12 cellular contexts compared by ENCODE assay signal in genomic region chr6:111850288-111850937, GRCh38.
DNase-seq lines count a peak whose midpoint lies in the region; ATAC-seq and TF ChIP-seq lines count a peak whose summit lies in the region.
"Had no signal": no experiment of that assay in that cellular context is flagged by ENCODE, and none has a peak within 500 bp of the region (broad histone marks: within the 10 kb centered on the region; RNA-seq: fewer than 3 reads in every experiment).

No MANE protein-coding gene starts in this region.

- no peak for TF ChIP-seq CTCF in C4-2B (conservative IDR thresholded peaks at IDR 0.05)

- ATAC-seq in GM19043 (IDR thresholded peaks at IDR 0.05; ENCODE audit: low read depth, unreplicated experiment) (peak; percentile 45), HG03469 (IDR thresholded peaks at IDR 0.05; ENCODE audit: unreplicated experiment) (peak; percentile 55)

- H3K27ac ChIP-seq in C4-2B, result peak overlapping the region; percentile 20; the same call in 1 of the 2 replicates
- H3K27ac ChIP-seq: coronary artery, PC-9 had no signal

- DNase-seq in head of caudate nucleus, result peak; percentile 29 to 89 (median 74)
- no peak for DNase-seq in NCI-H146 (lab: John Stamatoyannopoulos, UW)
- no peak for DNase-seq in GM03348 (ENCODE audit: low spot score)
- DNase-seq in AG20443 (ENCODE audit: low spot score), result no peak
- no peak for DNase-seq in NCI-H1048 (lab: John Stamatoyannopoulos, UW)
- DNase-seq: Calu3, KBM-7, PC-9 had no signal

- intact Hi-C loops in head of caudate nucleus (cut with DNase I), result no loop called here

Comparison
In these comparisons a context has a peak if more than half of its experiments do, and no peak if none do; other contexts are left out.
1. DNase-seq: peak in head of caudate nucleus (42 of 42); none in NCI-H146 (single experiment), GM03348 (single experiment), AG20443 (single experiment) and NCI-H1048 (single experiment).